Comparison of ENCODE assay signal across 1 cellular context in the genomic region with DNA sequence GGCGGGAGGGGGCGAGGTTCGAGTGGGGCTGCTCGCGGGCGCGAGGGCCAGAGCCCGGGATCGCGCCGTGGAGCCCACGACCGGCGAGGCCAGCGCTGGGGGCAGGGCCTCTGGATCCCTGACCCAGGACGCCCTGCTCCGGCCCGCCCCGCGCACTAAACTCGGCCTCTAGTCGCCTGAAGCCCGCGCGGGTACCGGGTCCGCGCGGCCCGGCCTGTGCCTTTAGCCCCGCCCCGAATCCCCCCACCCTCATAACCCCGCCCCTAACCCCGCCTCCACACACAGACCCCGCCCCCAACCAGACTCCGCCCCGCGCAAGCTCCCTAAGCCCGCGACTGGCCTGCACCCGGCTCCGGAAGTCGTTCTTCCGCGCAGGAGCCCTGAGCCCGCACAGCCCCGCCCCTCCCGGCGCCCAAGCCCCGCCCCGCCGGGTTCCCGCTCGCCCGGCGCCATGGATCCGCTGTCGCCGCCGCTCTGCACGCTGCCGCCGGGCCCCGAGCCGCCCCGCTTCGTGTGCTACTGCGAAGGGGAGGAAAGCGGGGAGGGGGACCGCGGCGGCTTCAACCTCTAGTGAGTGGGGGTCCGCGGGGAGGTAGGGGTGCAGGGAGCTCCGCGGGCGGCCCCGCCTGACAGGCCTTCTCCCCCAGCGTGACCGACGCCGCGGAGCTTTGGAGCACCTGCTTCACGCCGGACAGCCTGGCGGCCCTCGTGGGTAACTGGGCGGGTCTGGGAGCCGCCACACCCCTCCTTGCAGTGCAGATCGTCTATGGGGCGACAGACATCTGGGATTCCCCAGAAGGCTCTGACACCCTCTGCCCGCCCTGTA.
TF ChIP-seq lines count a peak whose summit lies in the region.

A gene with protein sequence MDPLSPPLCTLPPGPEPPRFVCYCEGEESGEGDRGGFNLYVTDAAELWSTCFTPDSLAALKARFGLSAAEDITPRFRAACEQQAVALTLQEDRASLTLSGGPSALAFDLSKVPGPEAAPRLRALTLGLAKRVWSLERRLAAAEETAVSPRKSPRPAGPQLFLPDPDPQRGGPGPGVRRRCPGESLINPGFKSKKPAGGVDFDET (plus strand): TSS at position 430 of the 826 bp plus-strand sequence. CDS start 22 bp downstream, at position 452.

TF ChIP-seq in K562, 482 proteins besides CTCF, POLR2A, EP300 and RAD21 (continued from another document and continues in another):
- TF ChIP-seq, protein P1, sequence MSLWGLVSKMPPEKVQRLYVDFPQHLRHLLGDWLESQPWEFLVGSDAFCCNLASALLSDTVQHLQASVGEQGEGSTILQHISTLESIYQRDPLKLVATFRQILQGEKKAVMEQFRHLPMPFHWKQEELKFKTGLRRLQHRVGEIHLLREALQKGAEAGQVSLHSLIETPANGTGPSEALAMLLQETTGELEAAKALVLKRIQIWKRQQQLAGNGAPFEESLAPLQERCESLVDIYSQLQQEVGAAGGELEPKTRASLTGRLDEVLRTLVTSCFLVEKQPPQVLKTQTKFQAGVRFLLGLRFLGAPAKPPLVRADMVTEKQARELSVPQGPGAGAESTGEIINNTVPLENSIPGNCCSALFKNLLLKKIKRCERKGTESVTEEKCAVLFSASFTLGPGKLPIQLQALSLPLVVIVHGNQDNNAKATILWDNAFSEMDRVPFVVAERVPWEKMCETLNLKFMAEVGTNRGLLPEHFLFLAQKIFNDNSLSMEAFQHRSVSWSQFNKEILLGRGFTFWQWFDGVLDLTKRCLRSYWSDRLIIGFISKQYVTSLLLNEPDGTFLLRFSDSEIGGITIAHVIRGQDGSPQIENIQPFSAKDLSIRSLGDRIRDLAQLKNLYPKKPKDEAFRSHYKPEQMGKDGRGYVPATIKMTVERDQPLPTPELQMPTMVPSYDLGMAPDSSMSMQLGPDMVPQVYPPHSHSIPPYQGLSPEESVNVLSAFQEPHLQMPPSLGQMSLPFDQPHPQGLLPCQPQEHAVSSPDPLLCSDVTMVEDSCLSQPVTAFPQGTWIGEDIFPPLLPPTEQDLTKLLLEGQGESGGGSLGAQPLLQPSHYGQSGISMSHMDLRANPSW (CRISPR knock-in tag; IDR thresholded peaks at IDR 0.05): peak; percentile 96
- no peak for TF ChIP-seq ASH1L (IDR thresholded peaks at IDR 0.05; ENCODE audit: borderline replicate concordance, low read depth, partially characterized antibody)
- peak; percentile 50 for TF ChIP-seq PCBP1 (IDR thresholded peaks at IDR 0.05; ENCODE audit: low read depth, low read length, poor library complexity, severe bottlenecking)
- no peak for TF ChIP-seq SMARCB1 (IDR thresholded peaks at IDR 0.05; ENCODE audit: insufficient read length, low read depth)
- 0 out of 2 replicates have a peak, but pooled peaks have one; percentile 9 for TF ChIP-seq HNRNPL (IDR thresholded peaks at IDR 0.05; ENCODE audit: low read depth, low read length)
- TF ChIP-seq, protein P2, sequence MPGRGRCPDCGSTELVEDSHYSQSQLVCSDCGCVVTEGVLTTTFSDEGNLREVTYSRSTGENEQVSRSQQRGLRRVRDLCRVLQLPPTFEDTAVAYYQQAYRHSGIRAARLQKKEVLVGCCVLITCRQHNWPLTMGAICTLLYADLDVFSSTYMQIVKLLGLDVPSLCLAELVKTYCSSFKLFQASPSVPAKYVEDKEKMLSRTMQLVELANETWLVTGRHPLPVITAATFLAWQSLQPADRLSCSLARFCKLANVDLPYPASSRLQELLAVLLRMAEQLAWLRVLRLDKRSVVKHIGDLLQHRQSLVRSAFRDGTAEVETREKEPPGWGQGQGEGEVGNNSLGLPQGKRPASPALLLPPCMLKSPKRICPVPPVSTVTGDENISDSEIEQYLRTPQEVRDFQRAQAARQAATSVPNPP (IDR thresholded peaks at IDR 0.05; ENCODE audit: borderline replicate concordance, insufficient read depth, insufficient read length): no peak
- no peak for TF ChIP-seq ZNF274 (IDR thresholded peaks at IDR 0.05; ENCODE audit: borderline replicate concordance, low read depth, low read length)
- TF ChIP-seq UBTF (IDR thresholded peaks at IDR 0.05; ENCODE audit: borderline replicate concordance in 1 of 2, low read depth in 2 of 2, low read length in 2 of 2): 0 out of 4 replicates have a peak, but pooled peaks of 1 of the 2 experiments have one; percentile 23
- no peak for TF ChIP-seq HDAC6 (IDR thresholded peaks at IDR 0.05; ENCODE audit: low read depth, low read length)
- TF ChIP-seq, protein P3, sequence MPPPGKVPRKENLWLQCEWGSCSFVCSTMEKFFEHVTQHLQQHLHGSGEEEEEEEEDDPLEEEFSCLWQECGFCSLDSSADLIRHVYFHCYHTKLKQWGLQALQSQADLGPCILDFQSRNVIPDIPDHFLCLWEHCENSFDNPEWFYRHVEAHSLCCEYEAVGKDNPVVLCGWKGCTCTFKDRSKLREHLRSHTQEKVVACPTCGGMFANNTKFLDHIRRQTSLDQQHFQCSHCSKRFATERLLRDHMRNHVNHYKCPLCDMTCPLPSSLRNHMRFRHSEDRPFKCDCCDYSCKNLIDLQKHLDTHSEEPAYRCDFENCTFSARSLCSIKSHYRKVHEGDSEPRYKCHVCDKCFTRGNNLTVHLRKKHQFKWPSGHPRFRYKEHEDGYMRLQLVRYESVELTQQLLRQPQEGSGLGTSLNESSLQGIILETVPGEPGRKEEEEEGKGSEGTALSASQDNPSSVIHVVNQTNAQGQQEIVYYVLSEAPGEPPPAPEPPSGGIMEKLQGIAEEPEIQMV (tag; conservative IDR thresholded peaks at IDR 0.05; ENCODE audit: low read depth): no peak
- TF ChIP-seq NFIC (IDR thresholded peaks at IDR 0.05): no peak
- TF ChIP-seq DMBX1 (CRISPR knock-in tag; IDR thresholded peaks at IDR 0.05; ENCODE audit: borderline replicate concordance): no peak
- TF ChIP-seq MAFK (IDR thresholded peaks at IDR 0.05; ENCODE audit: low read length): no peak
- no peak for TF ChIP-seq POLR2B (IDR thresholded peaks at IDR 0.05; ENCODE audit: low read depth, partially characterized antibody)
- TF ChIP-seq ADNP (tag; IDR thresholded peaks at IDR 0.05): no peak
- no peak for TF ChIP-seq CREB1 (IDR thresholded peaks at IDR 0.05)
- TF ChIP-seq CREB1 (CRISPR knock-in tag; IDR thresholded peaks at IDR 0.05): peak; percentile 38; the same call in 1 of the 2 replicates
- TF ChIP-seq ZNF644 (tag; IDR thresholded peaks at IDR 0.05; ENCODE audit: low read depth): no peak
- peak; percentile 1; the same call in 1 of the 2 replicates for TF ChIP-seq MTA3 (IDR thresholded peaks at IDR 0.05; ENCODE audit: borderline replicate concordance)
- TF ChIP-seq SIN3B (IDR thresholded peaks at IDR 0.05; ENCODE audit: low read depth): peak; percentile 61; the same call in 1 of the 2 replicates
- no peak for TF ChIP-seq MCM5 (IDR thresholded peaks at IDR 0.05; ENCODE audit: low read depth)
- no peak for TF ChIP-seq ZNF3 (CRISPR knock-in tag; IDR thresholded peaks at IDR 0.05)
- TF ChIP-seq NONO (IDR thresholded peaks at IDR 0.05; ENCODE audit: low read depth in 2 of 2, low read length in 1 of 2): peak in 1 of 2 experiments; percentile 77; a peak in 2 of 4 replicates
- TF ChIP-seq PTRF (tag; IDR thresholded peaks at IDR 0.05): no peak
- TF ChIP-seq MTA1 (IDR thresholded peaks at IDR 0.05; ENCODE audit: borderline replicate concordance): peak; percentile 47; the same call in 1 of the 2 replicates
- peak; percentile 62; the same call in 1 of the 2 replicates for TF ChIP-seq ZNF431 (CRISPR knock-in tag; IDR thresholded peaks at IDR 0.05)
- peak; percentile 75 for TF ChIP-seq TAF1 (IDR thresholded peaks at IDR 0.05; ENCODE audit: control insufficient read depth, extremely low read depth, insufficient read depth, low read length, severe bottlenecking)
- TF ChIP-seq PHF20 (IDR thresholded peaks at IDR 0.05; ENCODE audit: partially characterized antibody): peak; percentile 39
- peak; percentile 89 for TF ChIP-seq SAP30 (IDR thresholded peaks at IDR 0.05; ENCODE audit: borderline replicate concordance, insufficient read depth, low read depth, low read length, poor library complexity, severe bottlenecking)
- TF ChIP-seq, protein P4, sequence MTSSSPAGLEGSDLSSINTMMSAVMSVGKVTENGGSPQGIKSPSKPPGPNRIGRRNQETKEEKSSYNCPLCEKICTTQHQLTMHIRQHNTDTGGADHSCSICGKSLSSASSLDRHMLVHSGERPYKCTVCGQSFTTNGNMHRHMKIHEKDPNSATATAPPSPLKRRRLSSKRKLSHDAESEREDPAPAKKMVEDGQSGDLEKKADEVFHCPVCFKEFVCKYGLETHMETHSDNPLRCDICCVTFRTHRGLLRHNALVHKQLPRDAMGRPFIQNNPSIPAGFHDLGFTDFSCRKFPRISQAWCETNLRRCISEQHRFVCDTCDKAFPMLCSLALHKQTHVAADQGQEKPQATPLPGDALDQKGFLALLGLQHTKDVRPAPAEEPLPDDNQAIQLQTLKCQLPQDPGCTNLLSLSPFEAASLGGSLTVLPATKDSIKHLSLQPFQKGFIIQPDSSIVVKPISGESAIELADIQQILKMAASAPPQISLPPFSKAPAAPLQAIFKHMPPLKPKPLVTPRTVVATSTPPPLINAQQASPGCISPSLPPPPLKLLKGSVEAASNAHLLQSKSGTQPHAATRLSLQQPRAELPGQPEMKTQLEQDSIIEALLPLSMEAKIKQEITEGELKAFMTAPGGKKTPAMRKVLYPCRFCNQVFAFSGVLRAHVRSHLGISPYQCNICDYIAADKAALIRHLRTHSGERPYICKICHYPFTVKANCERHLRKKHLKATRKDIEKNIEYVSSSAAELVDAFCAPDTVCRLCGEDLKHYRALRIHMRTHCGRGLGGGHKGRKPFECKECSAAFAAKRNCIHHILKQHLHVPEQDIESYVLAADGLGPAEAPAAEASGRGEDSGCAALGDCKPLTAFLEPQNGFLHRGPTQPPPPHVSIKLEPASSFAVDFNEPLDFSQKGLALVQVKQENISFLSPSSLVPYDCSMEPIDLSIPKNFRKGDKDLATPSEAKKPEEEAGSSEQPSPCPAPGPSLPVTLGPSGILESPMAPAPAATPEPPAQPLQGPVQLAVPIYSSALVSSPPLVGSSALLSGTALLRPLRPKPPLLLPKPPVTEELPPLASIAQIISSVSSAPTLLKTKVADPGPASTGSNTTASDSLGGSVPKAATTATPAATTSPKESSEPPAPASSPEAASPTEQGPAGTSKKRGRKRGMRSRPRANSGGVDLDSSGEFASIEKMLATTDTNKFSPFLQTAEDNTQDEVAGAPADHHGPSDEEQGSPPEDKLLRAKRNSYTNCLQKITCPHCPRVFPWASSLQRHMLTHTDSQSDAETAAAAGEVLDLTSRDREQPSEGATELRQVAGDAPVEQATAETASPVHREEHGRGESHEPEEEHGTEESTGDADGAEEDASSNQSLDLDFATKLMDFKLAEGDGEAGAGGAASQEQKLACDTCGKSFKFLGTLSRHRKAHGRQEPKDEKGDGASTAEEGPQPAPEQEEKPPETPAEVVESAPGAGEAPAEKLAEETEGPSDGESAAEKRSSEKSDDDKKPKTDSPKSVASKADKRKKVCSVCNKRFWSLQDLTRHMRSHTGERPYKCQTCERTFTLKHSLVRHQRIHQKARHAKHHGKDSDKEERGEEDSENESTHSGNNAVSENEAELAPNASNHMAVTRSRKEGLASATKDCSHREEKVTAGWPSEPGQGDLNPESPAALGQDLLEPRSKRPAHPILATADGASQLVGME (CRISPR knock-in tag; IDR thresholded peaks at IDR 0.05): 0 out of 2 replicates have a peak, but pooled peaks have one; percentile 33
- TF ChIP-seq, protein P5, sequence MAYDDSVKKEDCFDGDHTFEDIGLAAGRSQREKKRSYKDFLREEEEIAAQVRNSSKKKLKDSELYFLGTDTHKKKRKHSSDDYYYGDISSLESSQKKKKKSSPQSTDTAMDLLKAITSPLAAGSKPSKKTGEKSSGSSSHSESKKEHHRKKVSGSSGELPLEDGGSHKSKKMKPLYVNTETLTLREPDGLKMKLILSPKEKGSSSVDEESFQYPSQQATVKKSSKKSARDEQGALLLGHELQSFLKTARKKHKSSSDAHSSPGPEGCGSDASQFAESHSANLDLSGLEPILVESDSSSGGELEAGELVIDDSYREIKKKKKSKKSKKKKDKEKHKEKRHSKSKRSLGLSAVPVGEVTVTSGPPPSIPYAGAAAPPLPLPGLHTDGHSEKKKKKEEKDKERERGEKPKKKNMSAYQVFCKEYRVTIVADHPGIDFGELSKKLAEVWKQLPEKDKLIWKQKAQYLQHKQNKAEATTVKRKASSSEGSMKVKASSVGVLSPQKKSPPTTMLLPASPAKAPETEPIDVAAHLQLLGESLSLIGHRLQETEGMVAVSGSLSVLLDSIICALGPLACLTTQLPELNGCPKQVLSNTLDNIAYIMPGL (CRISPR knock-in tag; IDR thresholded peaks at IDR 0.05): 0 out of 2 replicates have a peak, but pooled peaks have one; percentile 40
- TF ChIP-seq, protein P6, sequence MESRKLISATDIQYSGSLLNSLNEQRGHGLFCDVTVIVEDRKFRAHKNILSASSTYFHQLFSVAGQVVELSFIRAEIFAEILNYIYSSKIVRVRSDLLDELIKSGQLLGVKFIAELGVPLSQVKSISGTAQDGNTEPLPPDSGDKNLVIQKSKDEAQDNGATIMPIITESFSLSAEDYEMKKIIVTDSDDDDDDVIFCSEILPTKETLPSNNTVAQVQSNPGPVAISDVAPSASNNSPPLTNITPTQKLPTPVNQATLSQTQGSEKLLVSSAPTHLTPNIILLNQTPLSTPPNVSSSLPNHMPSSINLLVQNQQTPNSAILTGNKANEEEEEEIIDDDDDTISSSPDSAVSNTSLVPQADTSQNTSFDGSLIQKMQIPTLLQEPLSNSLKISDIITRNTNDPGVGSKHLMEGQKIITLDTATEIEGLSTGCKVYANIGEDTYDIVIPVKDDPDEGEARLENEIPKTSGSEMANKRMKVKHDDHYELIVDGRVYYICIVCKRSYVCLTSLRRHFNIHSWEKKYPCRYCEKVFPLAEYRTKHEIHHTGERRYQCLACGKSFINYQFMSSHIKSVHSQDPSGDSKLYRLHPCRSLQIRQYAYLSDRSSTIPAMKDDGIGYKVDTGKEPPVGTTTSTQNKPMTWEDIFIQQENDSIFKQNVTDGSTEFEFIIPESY (CRISPR knock-in tag; IDR thresholded peaks at IDR 0.05): peak; percentile 78
- TF ChIP-seq NFIX (CRISPR knock-in tag; IDR thresholded peaks at IDR 0.05; ENCODE audit: low read depth): no peak
- TF ChIP-seq ATF3 (IDR thresholded peaks at IDR 0.05): no peak
- TF ChIP-seq ATF3 (CRISPR knock-in tag; conservative IDR thresholded peaks at IDR 0.05): no peak
